Comparison of ENCODE assay signal across 16 cellular contexts in the genomic region with DNA sequence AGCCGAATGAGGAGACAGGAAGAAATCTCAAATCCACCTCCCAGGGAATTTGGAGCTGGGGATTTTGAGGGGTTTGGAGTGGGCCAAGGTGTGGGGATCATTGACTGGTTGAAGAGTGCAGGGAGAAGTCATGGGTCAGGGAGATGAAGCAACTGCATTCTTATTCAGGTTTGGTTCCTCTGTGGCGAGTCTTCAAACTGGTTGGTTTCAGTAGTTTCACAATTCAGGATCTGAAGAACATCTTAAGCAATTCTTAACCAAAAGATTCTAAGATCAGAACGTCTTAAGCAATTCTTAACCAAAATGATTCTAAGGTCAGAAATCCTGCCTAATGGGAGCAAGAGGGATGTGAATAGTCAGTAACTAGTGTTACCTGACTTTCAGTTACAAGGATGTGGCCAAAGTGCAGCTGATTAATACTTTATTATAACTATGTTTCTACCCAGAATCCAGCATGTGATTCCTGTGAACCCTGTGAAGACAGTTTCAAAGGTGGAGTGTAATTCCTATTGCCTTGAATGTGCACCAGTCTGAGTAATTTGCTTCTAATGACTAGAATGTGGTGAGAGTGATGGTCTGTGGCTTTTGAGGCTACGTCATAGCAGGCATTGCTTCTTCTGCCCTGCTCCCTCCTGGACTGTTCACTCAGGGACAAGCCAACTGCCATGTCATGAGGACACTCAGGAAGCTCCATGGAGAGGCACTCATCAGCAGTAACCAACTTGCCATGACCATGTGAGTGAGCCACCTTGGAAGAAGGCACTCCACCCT.
DNase-seq lines count a peak whose midpoint lies in the region; ATAC-seq and TF ChIP-seq lines count a peak whose summit lies in the region.
"Had no signal": no experiment of that assay in that cellular context is flagged by ENCODE, and none has a peak within 500 bp of the region (broad histone marks: within the 10 kb centered on the region; RNA-seq: fewer than 3 reads in every experiment).

No MANE protein-coding gene starts in this region.

- ATAC-seq in lower lobe of right lung = peak; percentile 52 to 83
- ATAC-seq: activated CD8-positive, alpha-beta T cell treated with anti-CD3 and anti-CD28 coated beads, Interleukin-2, amount 10 ng/mL, durations not matched to agents 7 days and 5 days had no signal

- H3K36me3 Mint-ChIP-seq in activated naive CD4-positive, alpha-beta T cell treated with anti-CD3 and anti-CD28 coated beads for 36 hours (ENCODE audit: low read depth) = no peaks in the 10 kb centered on the region
- H3K36me3 Mint-ChIP-seq in osteocyte (ENCODE audit: unreplicated experiment) = no peaks in the 10 kb centered on the region
- H3K36me3 Mint-ChIP-seq: activated naive CD4-positive, alpha-beta T cell treated with anti-CD3 and anti-CD28 coated beads, Interleukin-2, amount 50 U/mL, for 24 hours had no signal

- H3K27me3 Mint-ChIP-seq in activated naive CD4-positive, alpha-beta T cell treated with anti-CD3 and anti-CD28 coated beads for 36 hours (ENCODE audit: low read depth) = no peaks in the 10 kb centered on the region
- peaks cover 24% of the 10 kb centered on the region for H3K27me3 Mint-ChIP-seq in osteocyte (ENCODE audit: unreplicated experiment)
- H3K27me3 Mint-ChIP-seq: activated naive CD4-positive, alpha-beta T cell treated with anti-CD3 and anti-CD28 coated beads, Interleukin-2, amount 50 U/mL, for 24 hours; dendritic cell treated with granulocyte-macrophage colony-stimulating factor and Interleukin-4, amounts not matched to agents 40 ng/mL and 50 ng/mL, for 4 days had no signal

- no peaks in the 10 kb centered on the region for H3K9me3 Mint-ChIP-seq in activated naive CD4-positive, alpha-beta T cell treated with anti-CD3 and anti-CD28 coated beads for 36 hours
- H3K9me3 Mint-ChIP-seq in osteocyte (ENCODE audit: unreplicated experiment) = no peaks in the 10 kb centered on the region
- H3K9me3 Mint-ChIP-seq: activated naive CD4-positive, alpha-beta T cell treated with anti-CD3 and anti-CD28 coated beads, Interleukin-2, amount 50 U/mL, for 24 hours; dendritic cell treated with granulocyte-macrophage colony-stimulating factor and Interleukin-4, amounts not matched to agents 40 ng/mL and 50 ng/mL, for 4 days had no signal

- TF ChIP-seq CTCF in lower lobe of right lung (IDR thresholded peaks at IDR 0.05) = no peak
- no peak for TF ChIP-seq CTCF in left ventricle myocardium inferior (IDR thresholded peaks at IDR 0.05; ENCODE audit: borderline replicate concordance)
- no peak for TF ChIP-seq CTCF in osteocyte (IDR thresholded peaks at IDR 0.05)

- no peak overlapping the region for H3K4me3 Mint-ChIP-seq in activated naive CD4-positive, alpha-beta T cell treated with anti-CD3 and anti-CD28 coated beads for 36 hours
- H3K4me3 Mint-ChIP-seq in osteocyte (ENCODE audit: unreplicated experiment) = no peak overlapping the region
- H3K4me3 Mint-ChIP-seq: activated CD8-positive, alpha-beta T cell treated with anti-CD3 and anti-CD28 coated beads, Interleukin-2, amount 10 ng/mL, durations not matched to agents 7 days and 5 days; activated naive CD4-positive, alpha-beta T cell treated with anti-CD3 and anti-CD28 coated beads, Interleukin-2, amount 50 U/mL, for 24 hours; dendritic cell treated with granulocyte-macrophage colony-stimulating factor and Interleukin-4, amounts not matched to agents 40 ng/mL and 50 ng/mL, for 4 days had no signal

- H3K27ac ChIP-seq in HUES6 (ENCODE audit: low read depth, low read length) (peak overlapping the region; percentile 18; the same call in 1 of the 2 replicates), lower lobe of right lung (no peak overlapping the region), left ventricle myocardium inferior (replicated peaks) (no peak overlapping the region)

- H3K9me3 ChIP-seq in HUES6 (ENCODE audit: control insufficient read depth, insufficient read depth, low read depth, low read length) (0 out of 2 replicates have a peak, but pooled peaks cover 5% of the 10 kb centered on the region), adipocyte (ENCODE audit: control insufficient read depth, low read length) (no peaks in the 10 kb centered on the region), lower lobe of right lung (no peaks in the 10 kb centered on the region), left ventricle myocardium inferior (replicated peaks) (no peaks in the 10 kb centered on the region)

- H3K4me3 ChIP-seq in HUES6 (ENCODE audit: low read depth, low read length) (no peak overlapping the region), adipocyte (ENCODE audit: low read length) (no peak overlapping the region), lower lobe of right lung (no peak overlapping the region), left ventricle myocardium inferior (no peak overlapping the region)

- no peaks in the 10 kb centered on the region for H3K27me3 ChIP-seq in HUES6 (ENCODE audit: control insufficient read depth, insufficient read depth, low read length)
- peaks cover 13% of the 10 kb centered on the region for H3K27me3 ChIP-seq in adipocyte (replicated peaks; ENCODE audit: control insufficient read depth, insufficient read depth, low read length)
- no peaks in the 10 kb centered on the region for H3K27me3 ChIP-seq in lower lobe of right lung (ENCODE audit: low read depth)
- peaks cover 5% of the 10 kb centered on the region for H3K27me3 ChIP-seq in left ventricle myocardium inferior (ENCODE audit: low read depth)

- H3K9ac ChIP-seq in HUES6 (ENCODE audit: low read length) (no peak overlapping the region), adipocyte (ENCODE audit: low read length) (no peak overlapping the region)

- no peak overlapping the region for H3K27ac Mint-ChIP-seq in activated naive CD4-positive, alpha-beta T cell treated with anti-CD3 and anti-CD28 coated beads for 36 hours
- no peak overlapping the region for H3K27ac Mint-ChIP-seq in osteocyte (ENCODE audit: unreplicated experiment)
- H3K27ac Mint-ChIP-seq: activated CD8-positive, alpha-beta T cell treated with anti-CD3 and anti-CD28 coated beads, Interleukin-2, amount 10 ng/mL, durations not matched to agents 7 days and 5 days; activated naive CD4-positive, alpha-beta T cell treated with anti-CD3 and anti-CD28 coated beads, Interleukin-2, amount 50 U/mL, for 24 hours; dendritic cell treated with granulocyte-macrophage colony-stimulating factor and Interleukin-4, amounts not matched to agents 40 ng/mL and 50 ng/mL, for 4 days had no signal

- intact Hi-C loops in lower lobe of right lung (cut with DNase I) (no loop called here), left ventricle myocardium inferior (cut with micrococcal nuclease) (no loop called here)
- intact Hi-C loops in activated naive CD4-positive, alpha-beta T cell treated with anti-CD3 and anti-CD28 coated beads for 36 hours (cut with micrococcal nuclease) = no loop called here

- no peaks in the 10 kb centered on the region for H3K4me1 Mint-ChIP-seq in activated naive CD4-positive, alpha-beta T cell treated with anti-CD3 and anti-CD28 coated beads for 36 hours (ENCODE audit: low read depth)
- H3K4me1 Mint-ChIP-seq in osteocyte (ENCODE audit: unreplicated experiment) = no peaks in the 10 kb centered on the region
- H3K4me1 Mint-ChIP-seq: activated naive CD4-positive, alpha-beta T cell treated with anti-CD3 and anti-CD28 coated beads, Interleukin-2, amount 50 U/mL, for 24 hours had no signal

- no peaks in the 10 kb centered on the region for H3K36me3 ChIP-seq in HUES6 (ENCODE audit: control insufficient read depth, insufficient read depth, low read length)
- H3K36me3 ChIP-seq in adipocyte (ENCODE audit: control insufficient read depth, insufficient read depth, low read length, severe bottlenecking) = no peaks in the 10 kb centered on the region
- H3K36me3 ChIP-seq in lower lobe of right lung = no peaks in the 10 kb centered on the region
- no peaks in the 10 kb centered on the region for H3K36me3 ChIP-seq in left ventricle myocardium inferior

- DNase-seq in AG20443 (ENCODE audit: low spot score) (peak; percentile 44), adipocyte (ENCODE audit: low read depth) (peak; percentile 49), lower lobe of right lung (no peak), left ventricle myocardium inferior (no peak), NCI-H510A treated with DMSO at 0.1 percent for 48 hours (lab: John Stamatoyannopoulos, UW) (no peak), osteocyte (ENCODE audit: extremely low spot score, unreplicated experiment) (no peak)
- no peak for DNase-seq in activated naive CD4-positive, alpha-beta T cell treated with anti-CD3 and anti-CD28 coated beads for 36 hours
- DNase-seq: activated CD8-positive, alpha-beta T cell treated with anti-CD3 and anti-CD28 coated beads, Interleukin-2, amount 10 ng/mL, durations not matched to agents 7 days and 5 days; C1 segment of cervical spinal cord; glutamatergic neuron; NCI-H526 treated with DMSO at 0.1 percent for 48 hours; stimulated activated naive CD4-positive, alpha-beta T cell; T-helper 1 cell had no signal

- H3K4me1 ChIP-seq in HUES6 (ENCODE audit: control insufficient read depth, insufficient read depth, low read length) = peaks cover 42% of the 10 kb centered on the region
- H3K4me1 ChIP-seq in adipocyte (ENCODE audit: control insufficient read depth, insufficient read depth, low read length) = peaks cover 13% of the 10 kb centered on the region
- H3K4me1 ChIP-seq in lower lobe of right lung = no peaks in the 10 kb centered on the region
- no peaks in the 10 kb centered on the region for H3K4me1 ChIP-seq in left ventricle myocardium inferior

- CTCF ChIA-PET in activated naive CD4-positive, alpha-beta T cell treated with anti-CD3 and anti-CD28 coated beads for 36 hours (lab: Charles Lee) = no interaction called here

Comparison
In these comparisons a context has a peak if more than half of its experiments do, and no peak if none do; other contexts are left out.
1. DNase-seq: peak in AG20443 (single experiment) and adipocyte (single experiment); none in lower lobe of right lung (single experiment), left ventricle myocardium inferior (single experiment), activated naive CD4-positive, alpha-beta T cell treated with anti-CD3 and anti-CD28 coated beads for 36 hours (single experiment), NCI-H510A treated with DMSO at 0.1 percent for 48 hours (single experiment) and osteocyte (single experiment).